In the genomic region with DNA sequence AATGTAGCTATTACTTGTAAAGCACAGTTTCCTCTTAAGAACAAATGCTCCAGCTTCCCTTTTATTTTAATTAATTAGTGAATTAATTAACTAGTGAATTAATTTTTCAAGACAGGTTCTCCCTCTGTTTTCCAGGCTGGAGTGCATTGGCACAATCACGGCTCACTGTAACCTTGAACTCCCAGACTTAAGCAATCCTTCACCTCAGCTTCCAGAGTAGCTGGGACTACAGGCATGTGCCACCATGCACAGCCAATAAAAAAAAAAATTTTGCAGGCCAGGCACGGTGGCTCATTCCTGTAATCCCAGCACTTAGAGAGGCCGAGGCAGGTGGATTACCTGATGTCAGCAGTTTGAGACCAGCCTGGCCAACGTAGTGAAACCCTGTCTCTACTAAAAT, we compare ENCODE assay signal across 32 cellular contexts. TPM values are rescaled to one million over a fixed set of nuclear protein-coding genes. Genes with fewer than 3 reads are reported as not detected.
A peak's percentile ranks its signal among the peaks of the same experiment; 100 is the strongest.
DNase-seq lines count a peak whose midpoint lies in the region; ATAC-seq, FAIRE-seq and TF ChIP-seq lines count a peak whose summit lies in the region.
"Had no signal": no experiment of that assay in that cellular context is flagged by ENCODE, and none has a peak within 500 bp of the region (broad histone marks: within the 10 kb centered on the region; RNA-seq: fewer than 3 reads in every experiment).

No MANE protein-coding gene starts in this region.

- TF ChIP-seq EP300 in A549 (IDR thresholded peaks at IDR 0.05) (no peak), HepG2 (IDR thresholded peaks at IDR 0.05; ENCODE audit: low read depth in 2 of 2, low read length in 2 of 2) (no peak), HepG2 (CRISPR knock-in tag; IDR thresholded peaks at IDR 0.05; ENCODE audit: borderline replicate concordance) (no peak)

- no peaks in the 10 kb centered on the region for H3K27me3 ChIP-seq in HepG2 (ENCODE audit: control insufficient read depth in 1 of 2, insufficient read depth in 2 of 2, low read length in 2 of 2)
- no peaks in the 10 kb centered on the region for H3K27me3 ChIP-seq in smooth muscle cell (ENCODE audit: low read depth)
- H3K27me3 ChIP-seq: BE2C; BLaER1; BLaER1 treated with 17β-estradiol and CSF1 and Interleukin-3, amounts not matched to agents 10 nM and 100 nM had no signal

- intact Hi-C loops in HepG2 (cut with micrococcal nuclease; ENCODE audit: unreplicated experiment) (no loop called here), Right ventricle myocardium inferior (cut with DNase I) (no loop called here), OCI-LY7 (cut with micrococcal nuclease; ENCODE audit: unreplicated experiment) (no loop called here)

- TF ChIP-seq POLR2A in A549 (IDR thresholded peaks at IDR 0.05; ENCODE audit: low read length): no peak
- TF ChIP-seq POLR2A in HepG2 (IDR thresholded peaks at IDR 0.05; ENCODE audit: insufficient read depth in 1 of 2, low read depth in 2 of 2, low read length in 2 of 2): no peak

- no peak for TF ChIP-seq CTCF in A549 (IDR thresholded peaks at IDR 0.05)
- TF ChIP-seq CTCF in HepG2 (CRISPR knock-in tag; IDR thresholded peaks at IDR 0.05): no peak
- TF ChIP-seq CTCF in OCI-LY7 (conservative IDR thresholded peaks at IDR 0.05; ENCODE audit: low read length): no peak
- TF ChIP-seq CTCF in smooth muscle cell (IDR thresholded peaks at IDR 0.05; ENCODE audit: borderline replicate concordance, insufficient read depth, poor library complexity, severe bottlenecking): no peak

- no peak for TF ChIP-seq RAD21 in A549 (conservative IDR thresholded peaks at IDR 0.05 in 1 of 2, IDR thresholded peaks at IDR 0.05 in 1 of 2)
- TF ChIP-seq RAD21 in HepG2 (CRISPR knock-in tag; IDR thresholded peaks at IDR 0.05): no peak

- ATAC-seq in A549 (no peak), left lobe of liver (peak; percentile 60), HepG2 (no peak), Right ventricle myocardium inferior (no peak)
- ATAC-seq: CD8-positive, alpha-beta T cell had no signal

- H2AFZ ChIP-seq in HepG2 (ENCODE audit: low read length) (no peak overlapping the region), OCI-LY7 (ENCODE audit: low read length) (no peak overlapping the region), smooth muscle cell (ENCODE audit: low read depth) (no peak overlapping the region)

- 93% methylated on average over 4 of the region's 4 CpGs for WGBS in A549 (ENCODE audit: missing lambda C conversion rate)
- 88% methylated on average over 4 of the region's 4 CpGs for WGBS in HepG2 (ENCODE audit: low lambda C conversion rate)
- WGBS in smooth muscle cell (ENCODE audit: low lambda C conversion rate): 95% methylated on average over 4 of the region's 4 CpGs

- FAIRE-seq in A549 (lab: Jason Lieb, UNC) (no peak), HepG2 (lab: Jason Lieb, UNC) (no peak)
- FAIRE-seq: A204.1, D721Med had no signal

- H3K4me2 ChIP-seq in A549 (no peak overlapping the region), HepG2 (ENCODE audit: low read depth, low read length) (no peak overlapping the region), OCI-LY7 (ENCODE audit: low read length) (no peak overlapping the region), smooth muscle cell (no peak overlapping the region)
- H3K4me2 ChIP-seq: BLaER1; BLaER1 treated with 17β-estradiol and CSF1 and Interleukin-3, amounts not matched to agents 10 nM and 100 nM had no signal

- in situ Hi-C loops in HepG2 (cut with HindIII; ENCODE audit: extremely low pct_ligation_motif_present, low pct_unique_long_range_greater_than_20kb): no loop called here

- DNase-seq in A549 (ENCODE audit: low read depth in 1 of 2, low spot score in 1 of 2): no peak
- DNase-seq in left lobe of liver (ENCODE audit: low spot score): no peak
- no peak for DNase-seq in HepG2 (ENCODE audit: low spot score)
- no peak for DNase-seq in Right ventricle myocardium inferior (ENCODE audit: missing footprints)
- no peak for DNase-seq in OCI-LY7 (ENCODE audit: low spot score)
- no peak for DNase-seq in smooth muscle cell (lab: John Stamatoyannopoulos, UW; ENCODE audit: unreplicated experiment)
- DNase-seq: 8988T; ACHN; AML-193; BE2C; C1 segment of cervical spinal cord; Caco-2; Calu3; CD4-positive, alpha-beta memory T cell; CD4-positive, alpha-beta T cell; CD4-positive, CD25-positive, alpha-beta regulatory T cell; CD8-positive, alpha-beta memory T cell; CD8-positive, alpha-beta T cell; COR-L47; DMS 273 treated with DMSO at 0.1 percent for 48 hours; DMS153; DMS53; DMS79; DMS79 treated with DMSO at 0.1 percent for 48 hours; DND-41; EL had no signal

- H3K4me3 ChIP-seq in A549 (no peak overlapping the region), HepG2 (replicated peaks in 1 of 3; ENCODE audit: insufficient read depth in 1 of 3, low read depth in 2 of 3, low read length in 3 of 3) (no peak overlapping the region), OCI-LY7 (ENCODE audit: low read depth, low read length, poor library complexity, severe bottlenecking) (no peak overlapping the region), smooth muscle cell (no peak overlapping the region)
- H3K4me3 ChIP-seq: BLaER1; BLaER1 treated with 17β-estradiol and CSF1 and Interleukin-3, amounts not matched to agents 10 nM and 100 nM had no signal

- H3K79me2 ChIP-seq in HepG2 (ENCODE audit: insufficient read depth, low read length) (no peaks in the 10 kb centered on the region), OCI-LY7 (ENCODE audit: insufficient read depth, low read depth, low read length) (no peaks in the 10 kb centered on the region), smooth muscle cell (ENCODE audit: low read depth) (no peaks in the 10 kb centered on the region)

- H3K27ac ChIP-seq in A549 (no peak overlapping the region), HepG2 (ENCODE audit: extremely low read length, insufficient read depth, low read length) (no peak overlapping the region), OCI-LY7 (ENCODE audit: low read depth, low read length, poor library complexity, severe bottlenecking) (no peak overlapping the region), smooth muscle cell (ENCODE audit: low read depth) (no peak overlapping the region)
- H3K27ac ChIP-seq: 22Rv1; BLaER1; BLaER1 treated with 17β-estradiol and CSF1 and Interleukin-3, amounts not matched to agents 10 nM and 100 nM; C4-2B had no signal

- no peaks in the 10 kb centered on the region for H3K9me3 ChIP-seq in A549
- H3K9me3 ChIP-seq in HepG2 (ENCODE audit: low read length): no peaks in the 10 kb centered on the region
- H3K9me3 ChIP-seq in OCI-LY7 (ENCODE audit: low read length): no peaks in the 10 kb centered on the region
- H3K9me3 ChIP-seq in smooth muscle cell (replicated peaks; ENCODE audit: low read depth): no peaks in the 10 kb centered on the region
- H3K9me3 ChIP-seq: BE2C, BLaER1, Caco-2 had no signal

- no peaks in the 10 kb centered on the region for H3F3A ChIP-seq in smooth muscle cell (ENCODE audit: low read depth)

- BruUV-seq in HepG2 (replicated peaks; lab: Mats Ljungman, UMichigan): no TSS peak
- no TSS peak for BruUV-seq in OCI-LY7 (replicated peaks; lab: Mats Ljungman, UMichigan)

- H3K9me2 ChIP-seq in OCI-LY7 (ENCODE audit: insufficient read depth, low read length): no peaks in the 10 kb centered on the region

- H3K4me1 ChIP-seq in A549 (no peaks in the 10 kb centered on the region), HepG2 (ENCODE audit: insufficient read depth, low read length) (no peaks in the 10 kb centered on the region), OCI-LY7 (ENCODE audit: insufficient read depth, low read length, poor library complexity, severe bottlenecking) (no peaks in the 10 kb centered on the region), smooth muscle cell (ENCODE audit: low read depth) (no peaks in the 10 kb centered on the region)
- H3K4me1 ChIP-seq: BE2C; BLaER1; BLaER1 treated with 17β-estradiol and CSF1 and Interleukin-3, amounts not matched to agents 10 nM and 100 nM; Caco-2 had no signal

- H3K9ac ChIP-seq in HepG2 (ENCODE audit: insufficient read depth, low read depth, low read length): no peak overlapping the region
- no peak overlapping the region for H3K9ac ChIP-seq in smooth muscle cell (ENCODE audit: low read depth)
- H3K9ac ChIP-seq: BLaER1; BLaER1 treated with 17β-estradiol and CSF1 and Interleukin-3, amounts not matched to agents 10 nM and 100 nM had no signal

- CTCF ChIA-PET in A549 (lab: Yijun Ruan, JAX): interaction anchor here (0.7 to 1.8 kb wide), 2 partner anchors 44 to 634 kb away, joined by 4 to 5 read pairs; partner anchors contain the start of gene FCHO2
- CTCF ChIA-PET in HepG2 (lab: Yijun Ruan, JAX; ENCODE audit: low intra/inter-chr PET ratio, low total read pairs): no interaction called here
- CTCF ChIA-PET in OCI-LY7 (lab: Charles Lee; ENCODE audit: unreplicated experiment): no interaction called here

- POLR2A ChIA-PET in A549 (lab: Yijun Ruan, JAX) (interaction anchor here (0.7 kb wide), 1 partner anchor 9 kb away, joined by 3 read pairs; no protein-coding TSS in a partner anchor), HepG2 (lab: Yijun Ruan, JAX) (interaction anchor here (0.7 kb wide), 1 partner anchor 62 kb away, joined by 3 read pairs; no protein-coding TSS in a partner anchor), OCI-LY7 (lab: Charles Lee) (interaction anchor here (0.7 kb wide), 1 partner anchor 138 kb away, joined by 7 read pairs; no protein-coding TSS in a partner anchor)

- peaks cover 0 to 11% of the 10 kb centered on the region in 2 experiments; a peak in 1 of 5 replicates for H3K36me3 ChIP-seq in HepG2 (replicated peaks in 1 of 2; ENCODE audit: control insufficient read depth in 1 of 2, insufficient read depth in 2 of 2, low read length in 2 of 2)
- no peaks in the 10 kb centered on the region for H3K36me3 ChIP-seq in OCI-LY7 (ENCODE audit: insufficient read depth, low read length)
- no peaks in the 10 kb centered on the region for H3K36me3 ChIP-seq in smooth muscle cell (ENCODE audit: low read depth)
- H3K36me3 ChIP-seq: BE2C had no signal

- H4K20me1 ChIP-seq in HepG2 (ENCODE audit: insufficient read depth, low read length) (no peaks in the 10 kb centered on the region), OCI-LY7 (ENCODE audit: insufficient read depth, low read length) (no peaks in the 10 kb centered on the region), smooth muscle cell (ENCODE audit: low read depth) (no peaks in the 10 kb centered on the region)
- H4K20me1 ChIP-seq: BLaER1 had no signal

RNA-seq across cellular contexts. Expression of gene FCHO2, which starts 44.1 kb away (rescaled TPM):
- polyA plus RNA-seq in A549 (2011; rRNA removed) (14.9 and 20.2 TPM in 2 replicates), A549 (2017; fragmentation: RNase III; extraction: RNeasy Plus Mini Kit Qiagen cat#74134 plus additional on column Dnase treatment) (9.1 to 9.8 TPM (median 9.6 TPM) in 3 replicates), HepG2 (2011; rRNA removed) (17.3 and 20.0 TPM in 2 replicates), smooth muscle cell (4.9 and 6.0 TPM in 2 replicates)
- polyA plus RNA-seq in A549 (2012; cell fraction: cytosol; rRNA removed): 5.1 and 9.3 TPM in 2 replicates
- polyA plus RNA-seq in A549 (2012; cell fraction: nucleus; rRNA removed): 6.8 and 8.6 TPM in 2 replicates
- 50.0 and 63.9 TPM in 2 replicates for polyA minus RNA-seq in A549 (2011; rRNA and poly(A)+ RNA removed)
- total RNA-seq in left lobe of liver (9.4 TPM), HepG2 (2016; rRNA removed; fragmentation: Illumina TruSeq; extraction: Trizol) (11.6 and 12.7 TPM in 2 replicates), Right ventricle myocardium inferior (23.0 TPM), OCI-LY7 (2022) (7.2 TPM in 2 replicates), smooth muscle cell (16.1 and 27.8 TPM in 2 replicates)
- total RNA-seq in HepG2 (2016; cell fraction: cytosol; rRNA removed; fragmentation: Illumina TruSeq; extraction: Trizol; ENCODE audit: low read depth): 38.2 and 40.3 TPM in 2 replicates
- total RNA-seq in HepG2 (2016; cell fraction: insoluble cytoplasmic fraction; rRNA removed; fragmentation: Illumina TruSeq; extraction: Trizol): 13.6 and 14.0 TPM in 2 replicates
- total RNA-seq in HepG2 (2016; cell fraction: membrane; rRNA removed; fragmentation: Illumina TruSeq; extraction: Trizol): 12.5 and 14.6 TPM in 2 replicates
- total RNA-seq in HepG2 (2016; cell fraction: nucleus; rRNA removed; fragmentation: Illumina TruSeq; extraction: Trizol): 17.1 and 19.1 TPM in 2 replicates
- polyA plus RNA-seq in HepG2 (2011; cell fraction: cytosol; rRNA removed): 5.5 and 6.6 TPM in 2 replicates
- 23.4 and 31.0 TPM in 2 replicates for polyA plus RNA-seq in HepG2 (2011; cell fraction: nucleus; rRNA removed)
- 10.4 and 12.3 TPM in 2 replicates for polyA plus RNA-seq in HepG2 (2012)
- 0.17 and 0.26 TPM in 2 replicates for polyA plus RNA-seq in HepG2 (2016; cell fraction: cytosol; fragmentation: Illumina TruSeq; extraction: Trizol; ENCODE audit: low read depth)
- 9.0 and 9.1 TPM in 2 replicates for polyA plus RNA-seq in HepG2 (2016; cell fraction: insoluble cytoplasmic fraction; fragmentation: Illumina TruSeq; extraction: Trizol; ENCODE audit: low read depth)
- polyA plus RNA-seq in HepG2 (2016; cell fraction: membrane; fragmentation: Illumina TruSeq; extraction: Trizol; ENCODE audit: low read depth): 1.0 and 1.1 TPM in 2 replicates
- 19.6 and 20.8 TPM in 2 replicates for polyA plus RNA-seq in HepG2 (2016; cell fraction: nucleus; fragmentation: Illumina TruSeq; extraction: Trizol; ENCODE audit: insufficient read depth, low read depth)
- 34.1 and 39.4 TPM in 2 replicates for polyA minus RNA-seq in HepG2 (2011; rRNA and poly(A)+ RNA removed; ENCODE audit: low replicate concordance)
- 18.6 and 20.4 TPM in 2 replicates for polyA minus RNA-seq in HepG2 (2011; cell fraction: cytosol; rRNA and poly(A)+ RNA removed)
- 29.0 and 35.4 TPM in 2 replicates for polyA minus RNA-seq in HepG2 (2011; cell fraction: nucleus; rRNA and poly(A)+ RNA removed)
- 3.4 and 7.8 TPM in 2 replicates for total RNA-seq in OCI-LY7 (2014; rRNA removed; shearing (Covaris generic))

Comparison
In these comparisons a context has a peak if more than half of its experiments do, and no peak if none do; other contexts are left out.
1. Of the 38 proteins assayed by ChIP-seq in both HepG2 and A549: peak only in HepG2: none; only in A549: none; in both: MAFK; in neither: 37.